In genomic region chr7:20064974-20065862, GRCh38 we compare ENCODE assay signal across 8 cellular contexts.
DNase-seq lines count a peak whose midpoint lies in the region; ATAC-seq and TF ChIP-seq lines count a peak whose summit lies in the region.

No MANE protein-coding gene starts in this region.

- no peak for TF ChIP-seq CTCF in cardiac muscle cell (IDR thresholded peaks at IDR 0.05; ENCODE audit: low read depth, low read length)
- TF ChIP-seq CTCF in left ventricle myocardium inferior (IDR thresholded peaks at IDR 0.05; ENCODE audit: borderline replicate concordance), result no peak
- no peak for TF ChIP-seq CTCF in kidney epithelial cell (IDR thresholded peaks at IDR 0.05; ENCODE audit: insufficient read depth, low read length, poor library complexity, severe bottlenecking)

- intact Hi-C loops in left ventricle myocardium inferior (cut with micrococcal nuclease), result no loop called here

- peak; percentile 61 to 68 for DNase-seq in cardiac muscle cell (ENCODE audit: low read depth in 1 of 2, low spot score in 1 of 2)
- DNase-seq in left ventricle myocardium inferior, result no peak
- peak; percentile 70 to 79 for DNase-seq in SJCRH30
- DNase-seq in kidney epithelial cell (ENCODE audit: low read depth), result peak; percentile 73
- DNase-seq in mesenteric fat pad (ENCODE audit: low spot score), result no peak
- no peak for DNase-seq in CD1c-positive myeloid dendritic cell (ENCODE audit: extremely low spot score)
- DNase-seq in HuH-7.5 (ENCODE audit: low spot score), result no peak

- H3K4me1 ChIP-seq in cardiac muscle cell (ENCODE audit: low read depth), result peaks cover 4% of the 10 kb centered on the region
- peaks cover 3% of the 10 kb centered on the region for H3K4me1 ChIP-seq in left ventricle myocardium inferior
- 0 out of 2 replicates have a peak, but pooled peaks cover 7% of the 10 kb centered on the region for H3K4me1 ChIP-seq in SJCRH30

- H3K9me3 ChIP-seq in cardiac muscle cell (ENCODE audit: low read depth) (no peaks in the 10 kb centered on the region), left ventricle myocardium inferior (replicated peaks) (peaks cover 24% of the 10 kb centered on the region), SJCRH30 (replicated peaks) (peaks cover 6% of the 10 kb centered on the region; the same call in 1 of the 2 replicates)

- H3K36me3 ChIP-seq in cardiac muscle cell (no peaks in the 10 kb centered on the region), left ventricle myocardium inferior (no peaks in the 10 kb centered on the region), SJCRH30 (no peaks in the 10 kb centered on the region), kidney epithelial cell (ENCODE audit: control insufficient read depth, insufficient read depth, low read length) (no peaks in the 10 kb centered on the region)

- H3K4me3 ChIP-seq in cardiac muscle cell (no peak overlapping the region), left ventricle myocardium inferior (no peak overlapping the region), SJCRH30 (no peak overlapping the region), kidney epithelial cell (ENCODE audit: low read depth, low read length) (no peak overlapping the region)

- H3K27me3 ChIP-seq in cardiac muscle cell (no peaks in the 10 kb centered on the region), left ventricle myocardium inferior (ENCODE audit: low read depth) (no peaks in the 10 kb centered on the region), SJCRH30 (no peaks in the 10 kb centered on the region), kidney epithelial cell (ENCODE audit: control insufficient read depth, insufficient read depth, low read length) (no peaks in the 10 kb centered on the region)

- ATAC-seq in HG02885 (IDR thresholded peaks at IDR 0.05; ENCODE audit: poor library complexity, unreplicated experiment), result peak; percentile 99

- peak overlapping the region; percentile 16 for H3K27ac ChIP-seq in cardiac muscle cell
- no peak overlapping the region for H3K27ac ChIP-seq in left ventricle myocardium inferior (replicated peaks)
- H3K27ac ChIP-seq in SJCRH30, result no peak overlapping the region

Comparison
In these comparisons a context has a peak if more than half of its experiments do, and no peak if none do; other contexts are left out.
1. DNase-seq: peak in cardiac muscle cell (2 of 2), SJCRH30 (2 of 2) and kidney epithelial cell (single experiment); none in left ventricle myocardium inferior (single experiment), mesenteric fat pad (single experiment), CD1c-positive myeloid dendritic cell (single experiment) and HuH-7.5 (single experiment).